23 cellular contexts compared by ENCODE assay signal in genomic region chr1:39863177-39863576, GRCh38.
"Had no signal": no experiment of that assay in that cellular context is flagged by ENCODE, and none has a peak within 500 bp of the region (broad histone marks: within the 10 kb centered on the region; RNA-seq: fewer than 3 reads in every experiment).

No MANE protein-coding gene starts in this region.

- H3K4me3 ChIP-seq: MG63, SJSA1, SK-N-MC had no signal

- FAIRE-seq: HTR-8/SVneo, RCC 7860 had no signal

- DNase-seq: Karpas-422, KG1, MG63, NCI-H1092, NCI-H1105 treated with DMSO at 0.1 percent for 48 hours, NCI-H1417 treated with DMSO at 0.1 percent for 48 hours, NCI-H146, NCI-H1694 treated with DMSO at 0.1 percent for 48 hours, NCI-H1930, NCI-H2081, NCI-H2107, NCI-H2227 treated with DMSO at 0.1 percent for 48 hours, NCI-H524, NCI-H526 treated with DMSO at 0.1 percent for 48 hours, NCI-H748 treated with DMSO at 0.1 percent for 48 hours, Right ventricle myocardium superior, RPMI8226, SIG-M5 had no signal

- H3K27me3 ChIP-seq: MG63, SJSA1 had no signal

- H3K9me3 ChIP-seq: MG63, SJSA1 had no signal

- H3K27ac ChIP-seq: HL-60, SJSA1, SK-N-MC had no signal
